In the genomic region with DNA sequence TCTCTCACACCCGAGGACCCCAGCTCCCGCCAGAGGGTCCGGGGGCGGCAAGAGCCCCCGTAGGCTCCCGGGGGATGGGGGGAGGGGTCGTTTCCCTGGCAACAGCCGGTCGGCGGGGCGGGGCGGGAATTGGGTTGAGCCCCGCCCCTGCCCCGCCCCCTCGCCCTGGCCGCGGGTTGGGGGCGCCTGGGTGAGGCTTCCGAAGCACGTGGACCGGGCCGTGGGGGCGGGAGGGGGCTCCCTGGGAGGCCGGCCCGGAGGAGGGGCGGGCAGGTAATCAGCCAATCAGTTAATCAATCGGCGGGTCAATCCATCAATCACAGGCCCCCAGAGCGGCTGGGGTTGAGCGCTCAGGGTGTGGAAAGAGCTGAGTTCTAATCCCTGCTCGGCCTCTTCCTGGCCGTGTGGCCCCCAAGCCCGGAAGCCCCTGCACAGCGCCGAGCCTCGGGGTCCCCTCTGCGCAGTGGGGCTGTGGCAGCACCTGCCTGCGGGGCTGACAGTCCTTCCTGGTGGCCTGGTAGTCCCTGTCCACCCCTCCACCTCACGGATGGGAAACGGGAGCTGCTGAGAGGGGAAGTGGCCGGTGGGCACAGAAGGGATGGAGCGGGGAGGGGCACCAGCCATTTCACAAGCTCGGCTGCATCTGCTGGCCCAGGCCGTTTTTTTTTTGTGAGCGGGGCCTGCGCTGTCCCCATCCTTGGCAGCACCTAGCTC, we compare ENCODE assay signal across 8 cellular contexts.
DNase-seq lines count a peak whose midpoint lies in the region; ATAC-seq, FAIRE-seq and TF ChIP-seq lines count a peak whose summit lies in the region.

No MANE protein-coding gene starts in this region.

- dilution Hi-C loops in endothelial cell of umbilical vein (cut with MboI; ENCODE audit: extremely low pct_ligation_motif_present, low sequenced_read_pairs): no loop called here

- H3K4me2 ChIP-seq in endothelial cell of umbilical vein (ENCODE audit: insufficient read depth, low read length): peak overlapping the region; percentile 30

- no peaks in the 10 kb centered on the region for H4K20me1 ChIP-seq in endothelial cell of umbilical vein (replicated peaks; ENCODE audit: control insufficient read depth, extremely low read depth, insufficient read depth, low read length)

- peak; percentile 21 for ATAC-seq in naive thymus-derived CD4-positive, alpha-beta T cell
- ATAC-seq in GM21528 (IDR thresholded peaks at IDR 0.05; ENCODE audit: low FRiP score, unreplicated experiment): no peak

- H3K4me3 Mint-ChIP-seq in naive thymus-derived CD4-positive, alpha-beta T cell: peak overlapping the region in 4 of 10 donors; percentile 58 to 80 (median 66)

- no peaks in the 10 kb centered on the region for H3K27me3 ChIP-seq in endothelial cell of umbilical vein (ENCODE audit: control insufficient read depth in 2 of 2, insufficient read depth in 2 of 2, low read length in 2 of 2)
- peaks cover 0 to 4% of the 10 kb centered on the region in 2 donors for H3K27me3 ChIP-seq in naive thymus-derived CD4-positive, alpha-beta T cell (ENCODE audit: control insufficient read depth in 2 of 2, insufficient read depth in 2 of 2, low read length in 2 of 2)

- POLR2A ChIA-PET in endothelial cell of umbilical vein (lab: Charles Lee): no interaction called here
- POLR2A ChIA-PET in naive thymus-derived CD4-positive, alpha-beta T cell (lab: Charles Lee): interaction anchor here (0.6 to 0.7 kb wide), 2 partner anchors 19 kb away, joined by 3 to 4 read pairs; no protein-coding TSS in a partner anchor

- CTCF ChIA-PET in endothelial cell of umbilical vein (lab: Charles Lee): interaction anchor here (0.5 kb wide), 1 partner anchor 96 kb away, joined by 3 read pairs; no protein-coding TSS in a partner anchor
- CTCF ChIA-PET in naive thymus-derived CD4-positive, alpha-beta T cell (lab: Charles Lee): no interaction called here

- no peak for TF ChIP-seq CTCF in endothelial cell of umbilical vein (IDR thresholded peaks at IDR 0.05; ENCODE audit: extremely low read depth in 1 of 2, insufficient read depth in 1 of 2, low read depth in 1 of 2, low read length in 2 of 2)

- peak overlapping the region; percentile 65 for H2AFZ ChIP-seq in endothelial cell of umbilical vein (ENCODE audit: low read depth, low read length)

- no peak overlapping the region for H3K27ac ChIP-seq in endothelial cell of umbilical vein (ENCODE audit: insufficient read depth, low read depth, low read length)
- H3K27ac ChIP-seq in naive thymus-derived CD4-positive, alpha-beta T cell (ENCODE audit: low read depth, low read length): no peak overlapping the region

- H3K36me3 ChIP-seq in endothelial cell of umbilical vein (ENCODE audit: control insufficient read depth in 2 of 2, extremely low read depth in 1 of 2, insufficient read depth in 2 of 2, low read length in 2 of 2): no peaks in the 10 kb centered on the region
- H3K36me3 ChIP-seq in naive thymus-derived CD4-positive, alpha-beta T cell (ENCODE audit: control insufficient read depth in 2 of 3, insufficient read depth in 3 of 3, low read length in 3 of 3): no peaks in the 10 kb centered on the region

- H3K9ac ChIP-seq in endothelial cell of umbilical vein (replicated peaks; ENCODE audit: extremely low read depth, insufficient read depth, low read length): no peak overlapping the region

- H3K9me3 Mint-ChIP-seq in naive thymus-derived CD4-positive, alpha-beta T cell: peaks cover 0 to 14% (median 7%) of the 10 kb centered on the region in 11 donors

- peaks cover 0 to 7% (median 4%) of the 10 kb centered on the region in 5 donors for H3K36me3 Mint-ChIP-seq in naive thymus-derived CD4-positive, alpha-beta T cell

- H3K4me1 Mint-ChIP-seq in naive thymus-derived CD4-positive, alpha-beta T cell: peaks cover 0 to 8% (median 4%) of the 10 kb centered on the region in 7 donors

- no peaks in the 10 kb centered on the region for H3K9me3 ChIP-seq in endothelial cell of umbilical vein (replicated peaks; ENCODE audit: control insufficient read depth, insufficient read depth, low read length)
- no peaks in the 10 kb centered on the region for H3K9me3 ChIP-seq in naive thymus-derived CD4-positive, alpha-beta T cell (ENCODE audit: control insufficient read depth in 2 of 3, low read length in 3 of 3)

- FAIRE-seq in endothelial cell of umbilical vein (lab: Jason Lieb, UNC): no peak
- FAIRE-seq in urothelium cell line (lab: Jason Lieb, UNC): no peak

- peak overlapping the region in 2 of 3 experiments; percentile 26 to 35 for H3K4me3 ChIP-seq in endothelial cell of umbilical vein (replicated peaks in 1 of 3; ENCODE audit: insufficient read depth in 1 of 3, low read depth in 1 of 3, low read length in 3 of 3)
- H3K4me3 ChIP-seq in naive thymus-derived CD4-positive, alpha-beta T cell (ENCODE audit: low read length): no peak overlapping the region

- H3K27ac Mint-ChIP-seq in naive thymus-derived CD4-positive, alpha-beta T cell: peak overlapping the region in 1 of 9 donors; percentile 50

- no peaks in the 10 kb centered on the region for H3K4me1 ChIP-seq in endothelial cell of umbilical vein (ENCODE audit: control insufficient read depth, extremely low read depth, insufficient read depth, low read length)
- peaks cover 0 to 2% of the 10 kb centered on the region in 2 donors for H3K4me1 ChIP-seq in naive thymus-derived CD4-positive, alpha-beta T cell (ENCODE audit: control insufficient read depth in 2 of 2, insufficient read depth in 2 of 2, low read length in 2 of 2)

- H3K79me2 ChIP-seq in endothelial cell of umbilical vein (ENCODE audit: control insufficient read depth, insufficient read depth, low read length): no peaks in the 10 kb centered on the region

- no peaks in the 10 kb centered on the region for H3K9me1 ChIP-seq in endothelial cell of umbilical vein (replicated peaks; ENCODE audit: control insufficient read depth, extremely low read depth, insufficient read depth, low read length)

- DNase-seq in AG08396 (ENCODE audit: low spot score) (peak; percentile 66), NCI-H69 (lab: John Stamatoyannopoulos, UW) (peak; percentile 80), endothelial cell of umbilical vein (ENCODE audit: low read depth, low spot score) (no peak), DMS 273 (lab: John Stamatoyannopoulos, UW; ENCODE audit: unreplicated experiment) (no peak), NCI-H1048 (lab: John Stamatoyannopoulos, UW) (no peak), urothelium cell line (ENCODE audit: low spot score) (no peak)
- DNase-seq in naive thymus-derived CD4-positive, alpha-beta T cell: no peak

- TF ChIP-seq POLR2A in endothelial cell of umbilical vein (IDR thresholded peaks at IDR 0.05; ENCODE audit: low read depth, low read length): no peak

- H3K27me3 Mint-ChIP-seq in naive thymus-derived CD4-positive, alpha-beta T cell: peaks cover 0 to 18% (median 0%) of the 10 kb centered on the region in 5 donors

- intact Hi-C loops in endothelial cell of umbilical vein (cut with micrococcal nuclease): no loop called here
- intact Hi-C loops in naive thymus-derived CD4-positive, alpha-beta T cell (cut with micrococcal nuclease): no loop called here

- no TSS peak for BruUV-seq in endothelial cell of umbilical vein (replicated peaks; lab: Mats Ljungman, UMichigan)

TF ChIP-seq in endothelial cell of umbilical vein, 7 proteins besides CTCF, POLR2A, EP300 and RAD21:
- no peak for TF ChIP-seq POLR2AphosphoS5 (IDR thresholded peaks at IDR 0.05; ENCODE audit: insufficient read depth, low read depth, low read length)
- TF ChIP-seq JUN (IDR thresholded peaks at IDR 0.05; ENCODE audit: borderline replicate concordance, insufficient read depth, insufficient read length, low read depth): no peak
- no peak for TF ChIP-seq GATA2 (IDR thresholded peaks at IDR 0.05; ENCODE audit: insufficient read depth, insufficient read length, low read depth, low read length)
- no peak for TF ChIP-seq FOS (IDR thresholded peaks at IDR 0.05; ENCODE audit: borderline replicate concordance, insufficient read depth, low read length)
- TF ChIP-seq MYC (IDR thresholded peaks at IDR 0.05; ENCODE audit: low read depth, low read length): no peak
- TF ChIP-seq, protein P1, sequence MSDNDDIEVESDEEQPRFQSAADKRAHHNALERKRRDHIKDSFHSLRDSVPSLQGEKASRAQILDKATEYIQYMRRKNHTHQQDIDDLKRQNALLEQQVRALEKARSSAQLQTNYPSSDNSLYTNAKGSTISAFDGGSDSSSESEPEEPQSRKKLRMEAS (IDR thresholded peaks at IDR 0.05; ENCODE audit: insufficient read depth, insufficient read length): no peak
- no peak for TF ChIP-seq EZH2 (IDR thresholded peaks at IDR 0.05; ENCODE audit: borderline replicate concordance, low read depth, low read length, severe bottlenecking)
TF ChIP-seq in endothelial cell of umbilical vein: peak in this region for 0.

Comparison
In these comparisons a context has a peak if more than half of its experiments do, and no peak if none do; other contexts are left out.
1. DNase-seq: peak in AG08396 (single experiment) and NCI-H69 (single experiment); none in endothelial cell of umbilical vein (single experiment), naive thymus-derived CD4-positive, alpha-beta T cell (0 of 9), DMS 273 (single experiment), NCI-H1048 (single experiment) and urothelium cell line (single experiment).